7 cellular contexts compared by ENCODE assay signal in the genomic region with DNA sequence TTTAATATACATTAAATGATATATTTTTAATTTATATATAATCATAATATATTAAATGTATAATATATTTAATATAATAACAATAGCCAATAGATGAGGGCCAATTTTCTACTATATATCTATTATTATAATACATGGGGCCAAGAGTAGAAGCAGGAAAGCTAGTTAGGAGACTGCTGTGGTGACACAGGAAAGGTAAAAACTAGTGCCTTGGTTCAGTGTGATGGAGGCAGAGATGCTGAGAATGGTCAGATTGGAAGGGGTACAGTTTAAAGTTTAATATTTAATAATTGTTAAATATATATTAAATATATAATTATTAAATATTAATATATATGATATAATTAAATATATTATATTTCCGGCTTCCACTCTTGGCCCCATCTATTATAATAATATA.
"Had no signal": no experiment of that assay in that cellular context is flagged by ENCODE, and none has a peak within 500 bp of the region (broad histone marks: within the 10 kb centered on the region; RNA-seq: fewer than 3 reads in every experiment).

No MANE protein-coding gene starts in this region.

- H3K4me3 ChIP-seq: GM12878 had no signal

- FAIRE-seq: GM12878, GM12891, GM12892, GM18507, GM19239 had no signal

- ATAC-seq: GM12878 had no signal

- DNase-seq: GDM1, GF-D8 had no signal
